1 cellular context compared by ENCODE assay signal in the genomic region with DNA sequence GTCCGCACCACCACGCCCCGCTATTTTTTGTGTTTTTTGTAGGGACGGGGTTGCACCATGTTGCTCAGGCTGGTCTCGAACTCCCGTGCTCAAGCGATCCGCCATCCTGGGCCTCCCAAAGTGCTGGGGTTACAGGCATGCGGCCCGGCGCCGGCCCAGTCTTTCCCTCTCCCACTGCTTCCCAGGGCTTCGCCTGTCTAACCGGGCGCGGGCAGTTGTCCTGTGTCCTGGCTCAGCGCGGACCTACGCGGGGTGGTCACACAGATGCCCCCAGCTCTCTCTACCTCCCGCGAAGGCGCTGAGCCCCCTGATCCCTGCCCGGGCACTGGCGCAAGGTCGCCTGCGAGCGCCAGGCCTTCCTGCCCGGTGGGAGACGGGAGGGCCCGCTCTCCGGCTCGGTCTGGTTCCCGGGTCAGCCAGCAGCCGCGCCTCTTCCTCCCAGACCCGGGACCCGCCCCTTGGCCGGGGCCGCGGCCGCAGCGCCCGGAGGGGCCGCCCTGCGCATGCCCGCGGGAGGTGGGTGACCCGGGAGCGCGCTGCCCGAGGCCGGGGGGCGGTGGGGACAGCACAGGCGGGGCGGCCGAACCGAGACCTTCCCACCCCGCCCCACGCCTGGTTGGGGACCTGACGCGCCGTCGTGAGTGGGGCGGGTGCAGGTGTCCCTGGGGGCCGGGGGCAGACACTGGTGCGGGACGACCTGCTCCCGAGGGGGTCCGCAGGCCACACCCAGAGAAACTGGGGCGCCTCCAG.
TF ChIP-seq lines count a peak whose summit lies in the region.

No MANE protein-coding gene starts in this region.

TF ChIP-seq in HepG2, 621 proteins besides CTCF, POLR2A, EP300 and RAD21:
- TF ChIP-seq SAP130 (CRISPR knock-in tag; IDR thresholded peaks at IDR 0.05; ENCODE audit: low read depth) (peak; percentile 36; the same call in 1 of the 2 replicates), PHF8 (CRISPR knock-in tag; IDR thresholded peaks at IDR 0.05) (peak; percentile 44; the same call in 1 of the 2 replicates), GABPB1 (CRISPR knock-in tag; IDR thresholded peaks at IDR 0.05) (peak; percentile 37; the same call in 1 of the 2 replicates), RBFOX2 (IDR thresholded peaks at IDR 0.05; ENCODE audit: low read depth, low read length) (0 out of 2 replicates have a peak, but pooled peaks have one; percentile 38), ZFY (CRISPR knock-in tag; IDR thresholded peaks at IDR 0.05) (peak; percentile 68; the same call in 1 of the 2 replicates), ZNF687 (CRISPR knock-in tag; IDR thresholded peaks at IDR 0.05) (peak; percentile 25; the same call in 1 of the 2 replicates)
- TF ChIP-seq, protein P1, sequence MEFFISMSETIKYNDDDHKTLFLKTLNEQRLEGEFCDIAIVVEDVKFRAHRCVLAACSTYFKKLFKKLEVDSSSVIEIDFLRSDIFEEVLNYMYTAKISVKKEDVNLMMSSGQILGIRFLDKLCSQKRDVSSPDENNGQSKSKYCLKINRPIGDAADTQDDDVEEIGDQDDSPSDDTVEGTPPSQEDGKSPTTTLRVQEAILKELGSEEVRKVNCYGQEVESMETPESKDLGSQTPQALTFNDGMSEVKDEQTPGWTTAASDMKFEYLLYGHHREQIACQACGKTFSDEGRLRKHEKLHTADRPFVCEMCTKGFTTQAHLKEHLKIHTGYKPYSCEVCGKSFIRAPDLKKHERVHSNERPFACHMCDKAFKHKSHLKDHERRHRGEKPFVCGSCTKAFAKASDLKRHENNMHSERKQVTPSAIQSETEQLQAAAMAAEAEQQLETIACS (CRISPR knock-in tag; IDR thresholded peaks at IDR 0.05): peak; percentile 68; the same call in 1 of the 2 replicates
